ENCODE assay signal across 25 cellular contexts in genomic region chr4:48175806-48176205, GRCh38. TPM values are rescaled to one million over a fixed set of nuclear protein-coding genes. Genes with fewer than 3 reads are reported as not detected.
DNase-seq lines count a peak whose midpoint lies in the region; ATAC-seq, FAIRE-seq and TF ChIP-seq lines count a peak whose summit lies in the region.
"Had no signal": no experiment of that assay in that cellular context is flagged by ENCODE, and none has a peak within 500 bp of the region (broad histone marks: within the 10 kb centered on the region; RNA-seq: fewer than 3 reads in every experiment).

No MANE protein-coding gene starts in this region.

- CTCF ChIA-PET in activated CD8-positive, alpha-beta T cell treated with anti-CD3 and anti-CD28 coated beads for 36 hours (lab: Charles Lee), result interaction anchor here (1.4 kb wide), 1 partner anchor 36 kb away, joined by 7 read pairs; no protein-coding TSS in a partner anchor
- CTCF ChIA-PET in activated CD8-positive, alpha-beta T cell treated with anti-CD3 and anti-CD28 coated beads, Interleukin-2, amount 10 ng/mL, durations not matched to agents 7 days and 5 days (lab: Charles Lee), result no interaction called here
- CTCF ChIA-PET in IMR-90 (lab: Yijun Ruan, JAX) (no interaction called here), mammary epithelial cell (lab: Charles Lee; ENCODE audit: low non-redundant PET) (no interaction called here)

- H3K23ac ChIP-seq in IMR-90 (ENCODE audit: low read depth, low read length), result no peak overlapping the region

- no peak overlapping the region for H3K4ac ChIP-seq in IMR-90 (ENCODE audit: low read depth, low read length)

- H3K79me2 ChIP-seq in mammary epithelial cell (ENCODE audit: insufficient read depth, low read length), result no peaks in the 10 kb centered on the region
- H3K79me2 ChIP-seq: parathyroid adenoma had no signal

- TF ChIP-seq RAD21 in IMR-90 (IDR thresholded peaks at IDR 0.05; ENCODE audit: low read length), result no peak

- intact Hi-C loops in activated CD8-positive, alpha-beta T cell treated with anti-CD3 and anti-CD28 coated beads for 36 hours (cut with micrococcal nuclease), result no loop called here
- intact Hi-C loops in IMR-90 (cut with micrococcal nuclease), result no loop called here
- intact Hi-C loops in mammary epithelial cell (cut with micrococcal nuclease), result no loop called here

- peak overlapping the region; percentile 9; the same call in 1 of the 2 replicates for H2BK20ac ChIP-seq in IMR-90 (ENCODE audit: low read depth, low read length)

- H3K4me1 Mint-ChIP-seq in activated CD8-positive, alpha-beta T cell treated with anti-CD3 and anti-CD28 coated beads for 36 hours (ENCODE audit: low read depth), result peaks cover 40% of the 10 kb centered on the region
- H3K4me1 Mint-ChIP-seq in activated CD8-positive, alpha-beta T cell treated with anti-CD3 and anti-CD28 coated beads, Interleukin-2, amount 10 ng/mL, durations not matched to agents 7 days and 5 days (ENCODE audit: low read depth), result peaks cover 23% of the 10 kb centered on the region

- H3K9ac ChIP-seq in IMR-90 (ENCODE audit: low read depth, low read length) (no peak overlapping the region), mammary epithelial cell (ENCODE audit: insufficient read depth, low read length) (no peak overlapping the region)
- H3K9ac ChIP-seq: BLaER1 treated with 17β-estradiol and CSF1 and Interleukin-3, amounts not matched to agents 10 nM and 100 nM; parathyroid adenoma had no signal

- no peak overlapping the region for H2BK5ac ChIP-seq in IMR-90 (ENCODE audit: low read depth, low read length, poor library complexity, severe bottlenecking)

- dilution Hi-C loops in IMR-90 (cut with HindIII; ENCODE audit: low sequenced_read_pairs, unreplicated experiment) (no loop called here), mammary epithelial cell (cut with HindIII; ENCODE audit: low sequenced_read_pairs) (no loop called here)

- in situ Hi-C loops in IMR-90 (cut with MboI; ENCODE audit: low sequenced_read_pairs), result no loop called here
- in situ Hi-C loops in mammary epithelial cell (cut with MboI; ENCODE audit: low sequenced_read_pairs in 2 of 2), result no loop called here

- no peak overlapping the region for H3K4me3 Mint-ChIP-seq in activated CD8-positive, alpha-beta T cell treated with anti-CD3 and anti-CD28 coated beads for 36 hours
- no peak overlapping the region for H3K4me3 Mint-ChIP-seq in activated CD8-positive, alpha-beta T cell treated with anti-CD3 and anti-CD28 coated beads, Interleukin-2, amount 10 ng/mL, durations not matched to agents 7 days and 5 days
- H3K4me3 Mint-ChIP-seq: activated naive CD4-positive, alpha-beta T cell treated with anti-CD3 and anti-CD28 coated beads, Interleukin-2, amount 50 U/mL, for 24 hours; HFFc6; natural killer cell treated with Interleukin-12 subunit alpha and Interleukin-12 subunit beta and Interleukin-15 and Interleukin-18, amount 100 ng/mL, for 72 hours; stimulated activated naive CD8-positive, alpha-beta T cell treated with anti-CD3 and anti-CD28 coated beads, Interleukin-15, Interleukin-2, amounts not matched to agents 100 ng/mL and 50 ng/mL, for 24 hours had no signal

- H4K8ac ChIP-seq in IMR-90 (ENCODE audit: low read depth in 2 of 2, low read length in 2 of 2), result no peak overlapping the region

- TF ChIP-seq POLR2A in IMR-90 (IDR thresholded peaks at IDR 0.05; ENCODE audit: low read depth, low read length), result no peak
- no peak for TF ChIP-seq POLR2A in erythroblast (IDR thresholded peaks at IDR 0.05; ENCODE audit: low read length)

- H2AFZ ChIP-seq in IMR-90 (replicated peaks; ENCODE audit: low read length, poor library complexity), result no peak overlapping the region
- no peak overlapping the region for H2AFZ ChIP-seq in mammary epithelial cell (ENCODE audit: low read depth, low read length)
- H2AFZ ChIP-seq: parathyroid adenoma had no signal

- no peak overlapping the region for H4K5ac ChIP-seq in IMR-90 (ENCODE audit: low read depth, low read length)

- ATAC-seq in activated CD8-positive, alpha-beta T cell treated with anti-CD3 and anti-CD28 coated beads for 36 hours, result peak; percentile 62
- ATAC-seq in activated CD8-positive, alpha-beta T cell treated with anti-CD3 and anti-CD28 coated beads, Interleukin-2, amount 10 ng/mL, durations not matched to agents 7 days and 5 days, result no peak
- ATAC-seq in IMR-90 (ENCODE audit: low read depth), result no peak
- ATAC-seq: natural killer cell treated with Interleukin-12 subunit alpha and Interleukin-12 subunit beta and Interleukin-15 and Interleukin-18, amount 100 ng/mL, for 72 hours had no signal

- H3K36me3 Mint-ChIP-seq in activated CD8-positive, alpha-beta T cell treated with anti-CD3 and anti-CD28 coated beads for 36 hours (ENCODE audit: low read depth), result peaks cover 2% of the 10 kb centered on the region
- H3K36me3 Mint-ChIP-seq in activated CD8-positive, alpha-beta T cell treated with anti-CD3 and anti-CD28 coated beads, Interleukin-2, amount 10 ng/mL, durations not matched to agents 7 days and 5 days (ENCODE audit: low read depth), result no peaks in the 10 kb centered on the region
- H3K36me3 Mint-ChIP-seq: natural killer cell treated with Interleukin-12 subunit alpha and Interleukin-12 subunit beta and Interleukin-15 and Interleukin-18, amount 100 ng/mL, for 72 hours had no signal

- H3K27ac Mint-ChIP-seq in activated CD8-positive, alpha-beta T cell treated with anti-CD3 and anti-CD28 coated beads for 36 hours, result no peak overlapping the region
- H3K27ac Mint-ChIP-seq in activated CD8-positive, alpha-beta T cell treated with anti-CD3 and anti-CD28 coated beads, Interleukin-2, amount 10 ng/mL, durations not matched to agents 7 days and 5 days, result no peak overlapping the region
- H3K27ac Mint-ChIP-seq: activated naive CD4-positive, alpha-beta T cell treated with anti-CD3 and anti-CD28 coated beads, Interleukin-2, amount 50 U/mL, for 24 hours; HFFc6; natural killer cell treated with Interleukin-12 subunit alpha and Interleukin-12 subunit beta and Interleukin-15 and Interleukin-18, amount 100 ng/mL, for 72 hours; stimulated activated naive CD8-positive, alpha-beta T cell treated with anti-CD3 and anti-CD28 coated beads, Interleukin-15, Interleukin-2, amounts not matched to agents 100 ng/mL and 50 ng/mL, for 24 hours had no signal

- H3K27me3 ChIP-seq in IMR-90 (ENCODE audit: control insufficient read depth, insufficient read depth, low read length) (no peaks in the 10 kb centered on the region), mammary epithelial cell (ENCODE audit: insufficient read depth, low read length) (no peaks in the 10 kb centered on the region), right atrium auricular region (no peaks in the 10 kb centered on the region)
- H3K27me3 ChIP-seq: BLaER1 treated with 17β-estradiol and CSF1 and Interleukin-3, amounts not matched to agents 10 nM and 100 nM had no signal

- H3K4me1 ChIP-seq in IMR-90 (ENCODE audit: control insufficient read depth, insufficient read depth, low read length) (peaks cover 10% of the 10 kb centered on the region), mammary epithelial cell (ENCODE audit: insufficient read depth, low read length) (peaks cover 19% of the 10 kb centered on the region), right atrium auricular region (no peaks in the 10 kb centered on the region)
- H3K4me1 ChIP-seq: parathyroid adenoma had no signal

- H2AK5ac ChIP-seq in IMR-90 (ENCODE audit: low read depth, low read length), result no peak overlapping the region

- H2BK15ac ChIP-seq in IMR-90 (ENCODE audit: low read depth, low read length), result no peak overlapping the region

- no peak overlapping the region for H4K91ac ChIP-seq in IMR-90 (ENCODE audit: insufficient read depth, low read depth, low read length)

- H3K18ac ChIP-seq in IMR-90 (ENCODE audit: low read depth, low read length), result no peak overlapping the region; the same call in 1 of the 2 replicates

- POLR2A ChIA-PET in activated CD8-positive, alpha-beta T cell treated with anti-CD3 and anti-CD28 coated beads for 36 hours (lab: Charles Lee), result no interaction called here
- POLR2A ChIA-PET in activated CD8-positive, alpha-beta T cell treated with anti-CD3 and anti-CD28 coated beads, Interleukin-2, amount 10 ng/mL, durations not matched to agents 7 days and 5 days (lab: Charles Lee), result no interaction called here
- POLR2A ChIA-PET in IMR-90 (lab: Charles Lee; ENCODE audit: unreplicated experiment), result no interaction called here

- DNase-seq in activated CD8-positive, alpha-beta T cell treated with anti-CD3 and anti-CD28 coated beads for 36 hours, result peak; percentile 19
- DNase-seq in activated CD8-positive, alpha-beta T cell treated with anti-CD3 and anti-CD28 coated beads, Interleukin-2, amount 10 ng/mL, durations not matched to agents 7 days and 5 days, result no peak
- peak; percentile 16 for DNase-seq in IMR-90
- DNase-seq in mammary epithelial cell, result peak; percentile 37
- peak; percentile 35 for DNase-seq in urothelium cell line (ENCODE audit: low spot score)
- no peak for DNase-seq in activated naive CD4-positive, alpha-beta T cell (lab: John Stamatoyannopoulos, UW)
- no peak for DNase-seq in right atrium auricular region (ENCODE audit: low spot score)
- no peak for DNase-seq in erythroblast (lab: John Stamatoyannopoulos, UW)
- DNase-seq: activated CD4-positive, alpha-beta T cell treated with anti-CD3 and anti-CD28 coated beads, Interleukin-2, amount 50 U/mL, for 48 hours; activated T-cell treated with anti-CD3 and anti-CD28 coated beads, Interleukin-2, amount 50 U/mL, for 1 hour; HFFc6; NCI-H1092; NCI-H2029 treated with DMSO at 0.1 percent for 48 hours; NCI-H510A treated with DMSO at 0.1 percent for 48 hours; SHP77 treated with DMSO at 0.1 percent for 48 hours; trophoblast cell; WERI-Rb-1 had no signal

- FAIRE-seq in urothelium cell line (lab: Jason Lieb, UNC), result no peak
- FAIRE-seq: A204.1, D721Med, endometrium had no signal

- no peak overlapping the region for H3K14ac ChIP-seq in IMR-90 (replicated peaks; ENCODE audit: low read depth, low read length)

- H3K4me3 ChIP-seq in IMR-90 (ENCODE audit: insufficient read depth, low read depth, low read length) (no peak overlapping the region), mammary epithelial cell (replicated peaks in 1 of 3; ENCODE audit: insufficient read depth in 1 of 3, low read depth in 2 of 3, low read length in 3 of 3) (no peak overlapping the region), right atrium auricular region (no peak overlapping the region)
- H3K4me3 ChIP-seq: BLaER1 treated with 17β-estradiol and CSF1 and Interleukin-3, amounts not matched to agents 10 nM and 100 nM had no signal

- H3K27me3 Mint-ChIP-seq in activated CD8-positive, alpha-beta T cell treated with anti-CD3 and anti-CD28 coated beads for 36 hours, result no peaks in the 10 kb centered on the region
- H3K27me3 Mint-ChIP-seq in activated CD8-positive, alpha-beta T cell treated with anti-CD3 and anti-CD28 coated beads, Interleukin-2, amount 10 ng/mL, durations not matched to agents 7 days and 5 days (ENCODE audit: low read depth), result no peaks in the 10 kb centered on the region
- H3K27me3 Mint-ChIP-seq: activated naive CD4-positive, alpha-beta T cell treated with anti-CD3 and anti-CD28 coated beads, Interleukin-2, amount 50 U/mL, for 24 hours; natural killer cell treated with Interleukin-12 subunit alpha and Interleukin-12 subunit beta and Interleukin-15 and Interleukin-18, amount 100 ng/mL, for 72 hours; stimulated activated naive CD8-positive, alpha-beta T cell treated with anti-CD3 and anti-CD28 coated beads, Interleukin-15, Interleukin-2, amounts not matched to agents 100 ng/mL and 50 ng/mL, for 24 hours had no signal

- no TSS peak for BruUV-seq in IMR-90 (replicated peaks; lab: Mats Ljungman, UMichigan)
- BruUV-seq in mammary epithelial cell (replicated peaks; lab: Mats Ljungman, UMichigan), result no TSS peak

- H4K20me1 ChIP-seq in IMR-90 (ENCODE audit: insufficient read depth, low read length) (no peaks in the 10 kb centered on the region), mammary epithelial cell (ENCODE audit: insufficient read depth, low read length) (no peaks in the 10 kb centered on the region)

- H3K79me1 ChIP-seq in IMR-90 (ENCODE audit: low read depth in 1 of 2, low read length in 2 of 2), result no peaks in the 10 kb centered on the region

- no peak for TF ChIP-seq CTCF in activated CD8-positive, alpha-beta T cell treated with anti-CD3 and anti-CD28 coated beads for 36 hours (IDR thresholded peaks at IDR 0.05)
- no peak for TF ChIP-seq CTCF in IMR-90 (conservative IDR thresholded peaks at IDR 0.05; ENCODE audit: low read depth, low read length)
- TF ChIP-seq CTCF in mammary epithelial cell (conservative IDR thresholded peaks at IDR 0.05 in 1 of 2, IDR thresholded peaks at IDR 0.05 in 1 of 2; ENCODE audit: extremely low read depth in 1 of 2, insufficient read depth in 1 of 2, low read depth in 1 of 2, low read length in 2 of 2), result no peak
- TF ChIP-seq CTCF in right atrium auricular region (IDR thresholded peaks at IDR 0.05), result no peak

- no peak overlapping the region for H3K56ac ChIP-seq in IMR-90 (ENCODE audit: extremely low read depth, insufficient read depth, low read length)

- peaks cover 6% of the 10 kb centered on the region for H3K9me3 Mint-ChIP-seq in activated CD8-positive, alpha-beta T cell treated with anti-CD3 and anti-CD28 coated beads for 36 hours
- H3K9me3 Mint-ChIP-seq in activated CD8-positive, alpha-beta T cell treated with anti-CD3 and anti-CD28 coated beads, Interleukin-2, amount 10 ng/mL, durations not matched to agents 7 days and 5 days (ENCODE audit: insufficient read depth), result no peaks in the 10 kb centered on the region
- H3K9me3 Mint-ChIP-seq: HFFc6; natural killer cell treated with Interleukin-12 subunit alpha and Interleukin-12 subunit beta and Interleukin-15 and Interleukin-18, amount 100 ng/mL, for 72 hours had no signal

- no peak overlapping the region for H2AK9ac ChIP-seq in IMR-90 (replicated peaks; ENCODE audit: low read depth, low read length, poor library complexity)

- H3K9me1 ChIP-seq in IMR-90 (ENCODE audit: insufficient read depth, low read length), result peaks cover 7% of the 10 kb centered on the region; the same call in 1 of the 2 replicates

- H3K27ac ChIP-seq in IMR-90 (ENCODE audit: insufficient read depth, low read length) (no peak overlapping the region), mammary epithelial cell (ENCODE audit: insufficient read depth, low read depth, low read length) (no peak overlapping the region), right atrium auricular region (no peak overlapping the region)
- H3K27ac ChIP-seq: parathyroid adenoma, WERI-Rb-1 had no signal

- H3K4me2 ChIP-seq in IMR-90 (ENCODE audit: low read depth, low read length) (no peak overlapping the region), mammary epithelial cell (ENCODE audit: insufficient read depth, low read depth, low read length) (no peak overlapping the region)

- H3K36me3 ChIP-seq in IMR-90 (ENCODE audit: control insufficient read depth, insufficient read depth, low read length) (no peaks in the 10 kb centered on the region), mammary epithelial cell (ENCODE audit: insufficient read depth, low read length) (no peaks in the 10 kb centered on the region), right atrium auricular region (no peaks in the 10 kb centered on the region)
- H3K36me3 ChIP-seq: WERI-Rb-1 had no signal

- H3K9me3 ChIP-seq in IMR-90 (ENCODE audit: control insufficient read depth, insufficient read depth, low read length) (peaks cover 2% of the 10 kb centered on the region; the same call in 1 of the 2 replicates), mammary epithelial cell (replicated peaks; ENCODE audit: insufficient read depth, low read length) (no peaks in the 10 kb centered on the region), right atrium auricular region (no peaks in the 10 kb centered on the region)

- H2BK120ac ChIP-seq in IMR-90 (ENCODE audit: low read depth, low read length), result 0 out of 2 replicates have a peak overlapping the region, but pooled peaks have one; percentile 5

RNA-seq across cellular contexts. Expression of gene TXK, which starts 41.8 kb away (rescaled TPM):
- total RNA-seq in activated CD8-positive, alpha-beta T cell treated with anti-CD3 and anti-CD28 coated beads for 36 hours, result 10 to 100 TPM; 20.6 to 23.5 TPM
- total RNA-seq in activated CD8-positive, alpha-beta T cell treated with anti-CD3 and anti-CD28 coated beads, Interleukin-2, amount 10 ng/mL, durations not matched to agents 7 days and 5 days, result 10 to 100 TPM; 60.6 to 63.6 TPM
- total RNA-seq in IMR-90 (2012; rRNA removed) (not detected in 2 replicates), mammary epithelial cell (under 1 TPM in 1 of 2 donors, not detected in 1; 0.17 TPM), right atrium auricular region (under 1 TPM; 0.35 to 0.44 TPM)
- polyA plus RNA-seq in IMR-90 (2012; rRNA removed) (not detected in 2 replicates), mammary epithelial cell (not detected)
- polyA plus RNA-seq in IMR-90 (2012; cell fraction: cytosol; rRNA removed), result not detected in 2 replicates
- polyA plus RNA-seq in IMR-90 (2012; cell fraction: nucleus; rRNA removed; ENCODE audit: low replicate concordance), result 0.09 TPM in 1 of 2 replicates, not detected in the other
- polyA minus RNA-seq in mammary epithelial cell, result not detected
- total RNA-seq: HFFc6 had no signal

Comparison
In these comparisons a context has a peak if more than half of its experiments do, and no peak if none do; other contexts are left out.
1. DNase-seq: peak in activated CD8-positive, alpha-beta T cell treated with anti-CD3 and anti-CD28 coated beads for 36 hours (single experiment), IMR-90 (single experiment), mammary epithelial cell (single experiment) and urothelium cell line (single experiment); none in activated CD8-positive, alpha-beta T cell treated with anti-CD3 and anti-CD28 coated beads, Interleukin-2, amount 10 ng/mL, durations not matched to agents 7 days and 5 days (single experiment), activated naive CD4-positive, alpha-beta T cell (0 of 4), right atrium auricular region (single experiment) and erythroblast (0 of 2).
2. RNA of gene TXK, which starts 41.8 kb away (total RNA-seq): 60.6 to 63.6 TPM in activated CD8-positive, alpha-beta T cell treated with anti-CD3 and anti-CD28 coated beads, Interleukin-2, amount 10 ng/mL, durations not matched to agents 7 days and 5 days and 20.6 to 23.5 TPM in activated CD8-positive, alpha-beta T cell treated with anti-CD3 and anti-CD28 coated beads for 36 hours; 0.35 to 0.44 TPM in right atrium auricular region, 0.17 TPM in mammary epithelial cell and not detected in IMR-90; every median in the first group is over 10 times any median in the second.